ENCODE assay signal across 21 cellular contexts in genomic region chr3:143693506-143693905, GRCh38.
DNase-seq lines count a peak whose midpoint lies in the region; TF ChIP-seq lines count a peak whose summit lies in the region.
"Had no signal": no experiment of that assay in that cellular context is flagged by ENCODE, and none has a peak within 500 bp of the region (broad histone marks: within the 10 kb centered on the region; RNA-seq: fewer than 3 reads in every experiment).

No MANE protein-coding gene starts in this region.

- in situ Hi-C loops in GM13976 (cut with MboI; ENCODE audit: low sequenced_read_pairs, unreplicated experiment) = no loop called here

- no peak overlapping the region for H3K27ac ChIP-seq in breast epithelium
- H3K27ac ChIP-seq: C4-2B, Peyer's patch had no signal

- H3K4me1 ChIP-seq in breast epithelium = no peaks in the 10 kb centered on the region
- H3K4me1 ChIP-seq: Peyer's patch had no signal

- TF ChIP-seq POLR2A in breast epithelium (IDR thresholded peaks at IDR 0.05) = no peak

- DNase-seq in NCI-H510A treated with DMSO at 0.1 percent for 48 hours (lab: John Stamatoyannopoulos, UW) = peak; percentile 18
- no peak for DNase-seq in NCI-H510A (lab: John Stamatoyannopoulos, UW)
- peak; percentile 29 for DNase-seq in NCI-H2107 (lab: John Stamatoyannopoulos, UW)
- peak; percentile 72 for DNase-seq in SHP77 treated with DMSO at 0.1 percent for 48 hours (lab: John Stamatoyannopoulos, UW)
- DNase-seq in GM13976 (ENCODE audit: low spot score) = no peak
- DNase-seq in D341Med (ENCODE audit: low spot score) = no peak
- DNase-seq in RPMI8226 = no peak
- DNase-seq in breast epithelium (ENCODE audit: low spot score in 2 of 2) = no peak
- DNase-seq: Calu3; CD8-positive, alpha-beta memory T cell; EL; GF-D8; H7; Karpas-422; NCI-H1048; NCI-H1417 treated with DMSO at 0.1 percent for 48 hours; NCI-H226; NCI-H526; NK-92 treated with Interleukin-12 subunit alpha and Interleukin-12 subunit beta, amount 100 ng/mL, for 24 hours; Peyer's patch had no signal

- no peaks in the 10 kb centered on the region for H3K9me3 ChIP-seq in breast epithelium
- H3K9me3 ChIP-seq: Peyer's patch had no signal

- TF ChIP-seq CTCF in GM13976 (IDR thresholded peaks at IDR 0.05; ENCODE audit: borderline replicate concordance, control extremely low read depth, extremely low read depth, insufficient read depth, missing control alignments) = no peak
- TF ChIP-seq CTCF in breast epithelium (IDR thresholded peaks at IDR 0.05) = no peak

- no peaks in the 10 kb centered on the region for H3K27me3 ChIP-seq in breast epithelium
- H3K27me3 ChIP-seq: Peyer's patch had no signal

- H3K36me3 ChIP-seq in breast epithelium = no peaks in the 10 kb centered on the region
- H3K36me3 ChIP-seq: Peyer's patch had no signal

- intact Hi-C loops in breast epithelium (cut with DNase I; ENCODE audit: low total_unique reads) = no loop called here

- no peak overlapping the region for H3K4me3 ChIP-seq in breast epithelium
- H3K4me3 ChIP-seq: Peyer's patch had no signal

Comparison
In these comparisons a context has a peak if more than half of its experiments do, and no peak if none do; other contexts are left out.
1. DNase-seq: peak in NCI-H510A treated with DMSO at 0.1 percent for 48 hours (single experiment), NCI-H2107 (single experiment) and SHP77 treated with DMSO at 0.1 percent for 48 hours (single experiment); none in NCI-H510A (single experiment), GM13976 (single experiment), D341Med (single experiment), RPMI8226 (single experiment) and breast epithelium (0 of 2).